ENCODE assay signal across 22 cellular contexts in genomic region chr6:109343518-109343917, GRCh38.
"Had no signal": no experiment of that assay in that cellular context is flagged by ENCODE, and none has a peak within 500 bp of the region (broad histone marks: within the 10 kb centered on the region; RNA-seq: fewer than 3 reads in every experiment).

No MANE protein-coding gene starts in this region.

- ATAC-seq: gastrocnemius medialis; left ventricle myocardium superior; naive thymus-derived CD8-positive, alpha-beta T cell; right lobe of liver; stimulated activated naive B cell treated with anti-CD40 and anti-IgM and Interleukin-4, amounts not matched to agents 10 μg/mL and 1 μg/mL and 100 μg/mL, for 72 hours had no signal

- FAIRE-seq: keratinocyte, pancreas, small intestine, urothelium cell line had no signal

- H3K27me3 Mint-ChIP-seq: naive thymus-derived CD8-positive, alpha-beta T cell; stimulated activated naive B cell treated with anti-CD40 and anti-IgM and Interleukin-4, amounts not matched to agents 10 μg/mL and 1 μg/mL and 100 μg/mL, for 72 hours; stimulated activated naive CD8-positive, alpha-beta T cell treated with anti-CD3 and anti-CD28 coated beads, Interleukin-15, Interleukin-2, amounts not matched to agents 100 ng/mL and 50 ng/mL, for 24 hours had no signal

- H3K4me3 Mint-ChIP-seq: naive thymus-derived CD8-positive, alpha-beta T cell; stimulated activated naive B cell treated with anti-CD40 and anti-IgM and Interleukin-4, amounts not matched to agents 10 μg/mL and 1 μg/mL and 100 μg/mL, for 72 hours; stimulated activated naive CD8-positive, alpha-beta T cell treated with anti-CD3 and anti-CD28 coated beads, Interleukin-15, Interleukin-2, amounts not matched to agents 100 ng/mL and 50 ng/mL, for 24 hours had no signal

- H3K27ac Mint-ChIP-seq: stimulated activated naive B cell treated with anti-CD40 and anti-IgM and Interleukin-4, amounts not matched to agents 10 μg/mL and 1 μg/mL and 100 μg/mL, for 72 hours; stimulated activated naive CD8-positive, alpha-beta T cell treated with anti-CD3 and anti-CD28 coated beads, Interleukin-15, Interleukin-2, amounts not matched to agents 100 ng/mL and 50 ng/mL, for 24 hours had no signal

- DNase-seq: cerebellar nuclear complex; cortex of kidney; effector CD4-positive, alpha-beta T cell; foreskin fibroblast; gastrocnemius medialis; head of caudate nucleus; left ventricle myocardium superior; lower lobe of right lung; midbrain; naive thymus-derived CD8-positive, alpha-beta T cell; pancreas; right lobe of liver; small intestine; stimulated activated CD4-positive, alpha-beta T cell treated with anti-CD3 and anti-CD28 coated beads, Interleukin-15, amount 100 ng/mL, for 24 hours; stimulated activated CD4-positive, alpha-beta T cell treated with anti-CD3 and anti-CD28 coated beads, Interleukin-2, amount 100 ng/mL, for 48 hours; stimulated activated naive B cell treated with anti-CD40 and anti-IgM and Interleukin-4, amounts not matched to agents 10 μg/mL and 1 μg/mL and 100 μg/mL, for 72 hours; upper lobe of left lung had no signal

- H3K4me3 ChIP-seq: gastrocnemius medialis, lower lobe of right lung, pancreas, right lobe of liver, thyroid gland, upper lobe of left lung had no signal

- H3K4me1 ChIP-seq: lower lobe of right lung, right lobe of liver had no signal

- H3K36me3 ChIP-seq: gastrocnemius medialis, lower lobe of right lung, pancreas, right lobe of liver, thyroid gland, upper lobe of left lung had no signal

- H3K4me1 Mint-ChIP-seq: stimulated activated naive B cell treated with anti-CD40 and anti-IgM and Interleukin-4, amounts not matched to agents 10 μg/mL and 1 μg/mL and 100 μg/mL, for 72 hours had no signal

- H3K9me3 Mint-ChIP-seq: naive thymus-derived CD8-positive, alpha-beta T cell; stimulated activated naive B cell treated with anti-CD40 and anti-IgM and Interleukin-4, amounts not matched to agents 10 μg/mL and 1 μg/mL and 100 μg/mL, for 72 hours; stimulated activated naive CD8-positive, alpha-beta T cell treated with anti-CD3 and anti-CD28 coated beads, Interleukin-15, Interleukin-2, amounts not matched to agents 100 ng/mL and 50 ng/mL, for 24 hours had no signal

- H3K27me3 ChIP-seq: gastrocnemius medialis, neutrophil, pancreas, right lobe of liver, thyroid gland, upper lobe of left lung had no signal

- H3K9me3 ChIP-seq: gastrocnemius medialis, lower lobe of right lung, neutrophil, pancreas, right lobe of liver, thyroid gland, upper lobe of left lung had no signal
